Comparison of ENCODE assay signal across 23 cellular contexts in the genomic region with DNA sequence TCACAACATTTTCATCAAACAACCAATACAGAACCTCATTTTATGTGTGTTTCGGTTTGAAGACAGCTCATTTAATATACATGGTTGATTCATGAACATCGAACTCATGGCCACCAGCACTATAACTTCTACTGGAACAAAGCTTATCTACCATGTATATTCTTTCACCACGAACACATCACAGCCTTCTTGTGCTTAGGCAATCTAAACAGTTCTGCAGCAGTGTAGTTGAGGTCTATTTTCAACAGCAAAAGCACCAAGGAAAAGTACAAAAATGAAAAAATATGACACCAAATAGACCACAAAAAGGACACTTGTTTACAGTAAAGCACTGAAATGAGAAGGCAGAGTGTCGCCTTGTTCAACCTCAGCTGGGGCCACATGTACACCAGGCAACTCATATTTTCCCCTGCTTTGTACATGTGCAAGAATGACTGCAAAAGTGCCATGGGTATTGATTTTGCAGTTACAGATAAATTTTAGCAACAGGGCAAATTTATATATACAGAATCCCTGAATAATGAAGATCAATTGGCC. TPM values are rescaled to one million over a fixed set of nuclear protein-coding genes. Genes with fewer than 3 reads are reported as not detected.
DNase-seq lines count a peak whose midpoint lies in the region; ATAC-seq, FAIRE-seq and TF ChIP-seq lines count a peak whose summit lies in the region.
"Had no signal": no experiment of that assay in that cellular context is flagged by ENCODE, and none has a peak within 500 bp of the region (broad histone marks: within the 10 kb centered on the region; RNA-seq: fewer than 3 reads in every experiment).

No MANE protein-coding gene starts in this region.

- H3K9ac ChIP-seq in K562 (ENCODE audit: insufficient read depth in 1 of 2, low read depth in 2 of 2, low read length in 2 of 2), result no peak overlapping the region

- no peak for ATAC-seq in activated CD8-positive, alpha-beta T cell treated with anti-CD3 and anti-CD28 coated beads for 36 hours
- ATAC-seq in activated CD8-positive, alpha-beta T cell treated with anti-CD3 and anti-CD28 coated beads, Interleukin-2, amount 10 ng/mL, durations not matched to agents 7 days and 5 days, result no peak
- ATAC-seq in K562 (no peak), HG02885 (IDR thresholded peaks at IDR 0.05; ENCODE audit: poor library complexity, unreplicated experiment) (no peak), aorta (ENCODE audit: low FRiP score) (no peak)
- peak; percentile 87 for ATAC-seq in stimulated activated effector memory CD8-positive, alpha-beta T cell treated with anti-CD3 and anti-CD28 coated beads, Interleukin-12 subunit alpha, Interleukin-12 subunit beta, amount 100 ng/mL, for 72 hours
- ATAC-seq: GM12878, HepG2 had no signal

- TF ChIP-seq POLR2A in K562 (conservative IDR thresholded peaks at IDR 0.05), result no peak

- no peaks in the 10 kb centered on the region for H3K9me1 ChIP-seq in K562 (ENCODE audit: control insufficient read depth, insufficient read depth, low read length)

- CTCF ChIA-PET in activated CD8-positive, alpha-beta T cell treated with anti-CD3 and anti-CD28 coated beads for 36 hours (lab: Charles Lee), result interaction anchor here (0.7 to 2.7 kb wide), 3 partner anchors 10 to 48 kb away, joined by 3 to 6 read pairs (median 5); no protein-coding TSS in a partner anchor
- CTCF ChIA-PET in activated CD8-positive, alpha-beta T cell treated with anti-CD3 and anti-CD28 coated beads, Interleukin-2, amount 10 ng/mL, durations not matched to agents 7 days and 5 days (lab: Charles Lee), result interaction anchor here (0.6 to 0.7 kb wide), 2 partner anchors 48 to 88 kb away, joined by 3 to 4 read pairs; no protein-coding TSS in a partner anchor
- CTCF ChIA-PET in K562 (lab: Yijun Ruan, JAX; ENCODE audit: low intra/inter-chr PET ratio), result no interaction called here

- H2AFZ ChIP-seq in K562 (ENCODE audit: low read depth, low read length), result no peak overlapping the region

- H3K9me3 Mint-ChIP-seq in activated CD8-positive, alpha-beta T cell treated with anti-CD3 and anti-CD28 coated beads for 36 hours, result peaks cover 2% of the 10 kb centered on the region
- H3K9me3 Mint-ChIP-seq in activated CD8-positive, alpha-beta T cell treated with anti-CD3 and anti-CD28 coated beads, Interleukin-2, amount 10 ng/mL, durations not matched to agents 7 days and 5 days (ENCODE audit: insufficient read depth), result no peaks in the 10 kb centered on the region
- H3K9me3 Mint-ChIP-seq in activated T-helper 1 cell treated with anti-CD3 and anti-CD28 coated beads, Interleukin-12 subunit alpha, Interleukin-12 subunit beta, Interleukin-2, Interleukin-4 antibody, amounts not matched to agents 30 ng/mL and 10 ng/mL and 1 ng/mL, durations not matched to agents 14 hours and 24 hours and 36 hours, result peaks cover 6% of the 10 kb centered on the region
- H3K9me3 Mint-ChIP-seq in stimulated activated effector memory CD8-positive, alpha-beta T cell treated with anti-CD3 and anti-CD28 coated beads, Interleukin-12 subunit alpha, Interleukin-12 subunit beta, amount 100 ng/mL, for 72 hours, result no peaks in the 10 kb centered on the region
- H3K9me3 Mint-ChIP-seq: CD4-positive, CD25-positive, alpha-beta regulatory T cell had no signal

- peaks cover 10% of the 10 kb centered on the region for H3K4me1 Mint-ChIP-seq in activated CD8-positive, alpha-beta T cell treated with anti-CD3 and anti-CD28 coated beads for 36 hours (ENCODE audit: low read depth)
- H3K4me1 Mint-ChIP-seq in activated CD8-positive, alpha-beta T cell treated with anti-CD3 and anti-CD28 coated beads, Interleukin-2, amount 10 ng/mL, durations not matched to agents 7 days and 5 days (ENCODE audit: low read depth), result no peaks in the 10 kb centered on the region
- no peaks in the 10 kb centered on the region for H3K4me1 Mint-ChIP-seq in activated T-helper 1 cell treated with anti-CD3 and anti-CD28 coated beads, Interleukin-12 subunit alpha, Interleukin-12 subunit beta, Interleukin-2, Interleukin-4 antibody, amounts not matched to agents 30 ng/mL and 10 ng/mL and 1 ng/mL, durations not matched to agents 14 hours and 24 hours and 36 hours (ENCODE audit: low read depth)
- no peaks in the 10 kb centered on the region for H3K4me1 Mint-ChIP-seq in stimulated activated effector memory CD8-positive, alpha-beta T cell treated with anti-CD3 and anti-CD28 coated beads, Interleukin-12 subunit alpha, Interleukin-12 subunit beta, amount 100 ng/mL, for 72 hours
- H3K4me1 Mint-ChIP-seq: CD4-positive, CD25-positive, alpha-beta regulatory T cell had no signal

- no peaks in the 10 kb centered on the region for H4K20me1 ChIP-seq in K562 (replicated peaks; ENCODE audit: control insufficient read depth, insufficient read depth, low read length)

- in situ Hi-C loops in K562 (cut with MboI), result no loop called here

- POLR2A ChIA-PET in activated CD8-positive, alpha-beta T cell treated with anti-CD3 and anti-CD28 coated beads for 36 hours (lab: Charles Lee), result interaction anchor here (0.8 kb wide), 1 partner anchor 9 kb away, joined by 4 read pairs; no protein-coding TSS in a partner anchor
- POLR2A ChIA-PET in activated CD8-positive, alpha-beta T cell treated with anti-CD3 and anti-CD28 coated beads, Interleukin-2, amount 10 ng/mL, durations not matched to agents 7 days and 5 days (lab: Charles Lee), result no interaction called here
- POLR2A ChIA-PET in K562 (lab: Yijun Ruan, JAX), result interaction anchor here (0.7 to 1.7 kb wide), 3 partner anchors 9 to 21 kb away, joined by 3 to 8 read pairs (median 4); no protein-coding TSS in a partner anchor

- no peak overlapping the region for H3K4me3 Mint-ChIP-seq in activated CD8-positive, alpha-beta T cell treated with anti-CD3 and anti-CD28 coated beads for 36 hours
- no peak overlapping the region for H3K4me3 Mint-ChIP-seq in activated CD8-positive, alpha-beta T cell treated with anti-CD3 and anti-CD28 coated beads, Interleukin-2, amount 10 ng/mL, durations not matched to agents 7 days and 5 days
- no peak overlapping the region for H3K4me3 Mint-ChIP-seq in activated T-helper 1 cell treated with anti-CD3 and anti-CD28 coated beads, Interleukin-12 subunit alpha, Interleukin-12 subunit beta, Interleukin-2, Interleukin-4 antibody, amounts not matched to agents 30 ng/mL and 10 ng/mL and 1 ng/mL, durations not matched to agents 14 hours and 24 hours and 36 hours
- no peak overlapping the region for H3K4me3 Mint-ChIP-seq in stimulated activated effector memory CD8-positive, alpha-beta T cell treated with anti-CD3 and anti-CD28 coated beads, Interleukin-12 subunit alpha, Interleukin-12 subunit beta, amount 100 ng/mL, for 72 hours
- H3K4me3 Mint-ChIP-seq: CD4-positive, CD25-positive, alpha-beta regulatory T cell; CD8-positive, alpha-beta memory T cell; H9 had no signal

- no peaks in the 10 kb centered on the region for H3K36me3 ChIP-seq in K562 (ENCODE audit: control insufficient read depth, insufficient read depth, low read length)
- H3K36me3 ChIP-seq in aorta (ENCODE audit: control insufficient read depth in 1 of 2, insufficient read depth in 2 of 2, low read length in 1 of 2), result no peaks in the 10 kb centered on the region
- H3K36me3 ChIP-seq: BE2C had no signal

- TF ChIP-seq RAD21 in K562 (CRISPR knock-in tag; conservative IDR thresholded peaks at IDR 0.05 in 1 of 2, IDR thresholded peaks at IDR 0.05 in 1 of 2), result no peak

- no peaks in the 10 kb centered on the region for H3K36me3 Mint-ChIP-seq in activated CD8-positive, alpha-beta T cell treated with anti-CD3 and anti-CD28 coated beads for 36 hours (ENCODE audit: low read depth)
- H3K36me3 Mint-ChIP-seq in activated CD8-positive, alpha-beta T cell treated with anti-CD3 and anti-CD28 coated beads, Interleukin-2, amount 10 ng/mL, durations not matched to agents 7 days and 5 days (ENCODE audit: low read depth), result no peaks in the 10 kb centered on the region
- no peaks in the 10 kb centered on the region for H3K36me3 Mint-ChIP-seq in activated T-helper 1 cell treated with anti-CD3 and anti-CD28 coated beads, Interleukin-12 subunit alpha, Interleukin-12 subunit beta, Interleukin-2, Interleukin-4 antibody, amounts not matched to agents 30 ng/mL and 10 ng/mL and 1 ng/mL, durations not matched to agents 14 hours and 24 hours and 36 hours (ENCODE audit: low read depth)
- H3K36me3 Mint-ChIP-seq in stimulated activated effector memory CD8-positive, alpha-beta T cell treated with anti-CD3 and anti-CD28 coated beads, Interleukin-12 subunit alpha, Interleukin-12 subunit beta, amount 100 ng/mL, for 72 hours, result no peaks in the 10 kb centered on the region
- H3K36me3 Mint-ChIP-seq: CD4-positive, CD25-positive, alpha-beta regulatory T cell; CD8-positive, alpha-beta memory T cell had no signal

- H3K4me1 ChIP-seq in K562 (replicated peaks in 1 of 2; ENCODE audit: control insufficient read depth in 2 of 2, insufficient read depth in 2 of 2, low read length in 2 of 2), result no peaks in the 10 kb centered on the region
- no peaks in the 10 kb centered on the region for H3K4me1 ChIP-seq in aorta (ENCODE audit: control insufficient read depth in 1 of 2, insufficient read depth in 2 of 2, low read length in 2 of 2)
- H3K4me1 ChIP-seq: BE2C had no signal

- no peaks in the 10 kb centered on the region for H3K79me2 ChIP-seq in K562 (ENCODE audit: control insufficient read depth, insufficient read depth, low read length)

- no TSS peak for BruUV-seq in K562 (replicated peaks; lab: Mats Ljungman, UMichigan)

- WGBS in K562 (ENCODE audit: insufficient coverage, low coverage, missing lambda C conversion rate), result 3% methylated on average over 4 of the region's 4 CpGs
- WGBS in aorta, 2 donors, result 89 to 90% methylated on average over 4 of the region's 4 CpGs

- H3K27me3 ChIP-seq in K562 (ENCODE audit: control insufficient read depth in 2 of 2, insufficient read depth in 2 of 2, low read length in 2 of 2) (peaks cover 34 to 57% of the 10 kb centered on the region in 2 experiments), aorta (ENCODE audit: control insufficient read depth in 1 of 2, insufficient read depth in 2 of 2, low read length in 1 of 2) (peaks cover 0 to 3% of the 10 kb centered on the region in 2 donors)

- DNase-seq in activated CD8-positive, alpha-beta T cell treated with anti-CD3 and anti-CD28 coated beads for 36 hours, result peak; percentile 10
- no peak for DNase-seq in activated CD8-positive, alpha-beta T cell treated with anti-CD3 and anti-CD28 coated beads, Interleukin-2, amount 10 ng/mL, durations not matched to agents 7 days and 5 days
- no peak for DNase-seq in activated T-helper 1 cell treated with anti-CD3 and anti-CD28 coated beads, Interleukin-12 subunit alpha, Interleukin-12 subunit beta, Interleukin-2, Interleukin-4 antibody, amounts not matched to agents 30 ng/mL and 10 ng/mL and 1 ng/mL, durations not matched to agents 14 hours and 24 hours and 36 hours (ENCODE audit: low spot score)
- DNase-seq in K562 (ENCODE audit: extremely low read depth in 1 of 4, low spot score in 3 of 4), result no peak
- no peak for DNase-seq in stimulated activated effector memory CD8-positive, alpha-beta T cell treated with anti-CD3 and anti-CD28 coated beads, Interleukin-12 subunit alpha, Interleukin-12 subunit beta, amount 100 ng/mL, for 72 hours (ENCODE audit: low spot score in 2 of 2)
- no peak for DNase-seq in aorta
- DNase-seq: ACHN; BE2C; C1 segment of cervical spinal cord; CD4-positive, CD25-positive, alpha-beta regulatory T cell; CD8-positive, alpha-beta memory T cell; COR-L47; DMS 273 treated with DMSO at 0.1 percent for 48 hours; DMS53; DND-41; EL; GOT3; H9 had no signal

- no peaks in the 10 kb centered on the region for H3K27me3 Mint-ChIP-seq in activated CD8-positive, alpha-beta T cell treated with anti-CD3 and anti-CD28 coated beads for 36 hours
- H3K27me3 Mint-ChIP-seq in activated CD8-positive, alpha-beta T cell treated with anti-CD3 and anti-CD28 coated beads, Interleukin-2, amount 10 ng/mL, durations not matched to agents 7 days and 5 days (ENCODE audit: low read depth), result peaks cover 11% of the 10 kb centered on the region
- peaks cover 15% of the 10 kb centered on the region for H3K27me3 Mint-ChIP-seq in activated T-helper 1 cell treated with anti-CD3 and anti-CD28 coated beads, Interleukin-12 subunit alpha, Interleukin-12 subunit beta, Interleukin-2, Interleukin-4 antibody, amounts not matched to agents 30 ng/mL and 10 ng/mL and 1 ng/mL, durations not matched to agents 14 hours and 24 hours and 36 hours (ENCODE audit: insufficient read depth)

- H3K9me3 ChIP-seq in K562 (replicated peaks; ENCODE audit: control insufficient read depth, insufficient read depth, low read depth, low read length) (no peaks in the 10 kb centered on the region), aorta (ENCODE audit: control insufficient read depth, low read length) (peaks cover 2% of the 10 kb centered on the region)
- H3K9me3 ChIP-seq: BE2C had no signal

- H3K4me2 ChIP-seq in K562 (ENCODE audit: insufficient read depth, low read length), result no peak overlapping the region

- no peak for TF ChIP-seq EP300 in K562 (IDR thresholded peaks at IDR 0.05; ENCODE audit: low read length)

- intact Hi-C loops in activated CD8-positive, alpha-beta T cell treated with anti-CD3 and anti-CD28 coated beads for 36 hours (cut with micrococcal nuclease), result no loop called here
- intact Hi-C loops in activated T-helper 1 cell treated with anti-CD3 and anti-CD28 coated beads, Interleukin-12 subunit alpha, Interleukin-12 subunit beta, Interleukin-2, Interleukin-4 antibody, amounts not matched to agents 30 ng/mL and 10 ng/mL and 1 ng/mL, durations not matched to agents 14 hours and 24 hours and 36 hours (cut with micrococcal nuclease), result loop anchor here (1.0 to 5.0 kb wide), 4 partner anchors 8 to 103 kb away; a partner anchor contains a TSS
- intact Hi-C loops in K562 (cut with micrococcal nuclease) (no loop called here), aorta (cut with DNase I) (no loop called here)

- peak; percentile 51 for FAIRE-seq in K562 (lab: Jason Lieb, UNC)
- FAIRE-seq: A204.1, GM12878, HepG2 had no signal

- no peak overlapping the region for H3K27ac ChIP-seq in K562 (ENCODE audit: extremely low read depth, low read depth, low read length)
- H3K27ac ChIP-seq in aorta (ENCODE audit: low read depth in 1 of 2, low read length in 2 of 2), result no peak overlapping the region

- no peak overlapping the region for H3K4me3 ChIP-seq in K562
- H3K4me3 ChIP-seq in aorta (ENCODE audit: low read length in 2 of 2), result no peak overlapping the region
- H3K4me3 ChIP-seq: GM12878 had no signal

- no peak overlapping the region for H3K27ac Mint-ChIP-seq in activated CD8-positive, alpha-beta T cell treated with anti-CD3 and anti-CD28 coated beads for 36 hours
- no peak overlapping the region for H3K27ac Mint-ChIP-seq in activated CD8-positive, alpha-beta T cell treated with anti-CD3 and anti-CD28 coated beads, Interleukin-2, amount 10 ng/mL, durations not matched to agents 7 days and 5 days
- peak overlapping the region; percentile 62 for H3K27ac Mint-ChIP-seq in activated T-helper 1 cell treated with anti-CD3 and anti-CD28 coated beads, Interleukin-12 subunit alpha, Interleukin-12 subunit beta, Interleukin-2, Interleukin-4 antibody, amounts not matched to agents 30 ng/mL and 10 ng/mL and 1 ng/mL, durations not matched to agents 14 hours and 24 hours and 36 hours
- peak overlapping the region; percentile 12 for H3K27ac Mint-ChIP-seq in stimulated activated effector memory CD8-positive, alpha-beta T cell treated with anti-CD3 and anti-CD28 coated beads, Interleukin-12 subunit alpha, Interleukin-12 subunit beta, amount 100 ng/mL, for 72 hours
- H3K27ac Mint-ChIP-seq: CD4-positive, CD25-positive, alpha-beta regulatory T cell; CD8-positive, alpha-beta memory T cell; H9 had no signal

- TF ChIP-seq CTCF in activated CD8-positive, alpha-beta T cell treated with anti-CD3 and anti-CD28 coated beads for 36 hours (IDR thresholded peaks at IDR 0.05), result no peak
- TF ChIP-seq CTCF in K562 (IDR thresholded peaks at IDR 0.05 in 2 of 3, conservative IDR thresholded peaks at IDR 0.05 in 1 of 3; ENCODE audit: insufficient read depth in 2 of 3, low read depth in 1 of 3, low read length in 3 of 3), result no peak

RNA-seq across cellular contexts. Expression of a gene that starts 25.8 kb away (rescaled TPM):
- 10 to 100 TPM; 25.0 to 25.9 TPM for total RNA-seq in activated CD8-positive, alpha-beta T cell treated with anti-CD3 and anti-CD28 coated beads for 36 hours
- total RNA-seq in activated CD8-positive, alpha-beta T cell treated with anti-CD3 and anti-CD28 coated beads, Interleukin-2, amount 10 ng/mL, durations not matched to agents 7 days and 5 days, result 10 to 100 TPM; 12.0 TPM
- total RNA-seq in activated T-helper 1 cell treated with anti-CD3 and anti-CD28 coated beads, Interleukin-12 subunit alpha, Interleukin-12 subunit beta, Interleukin-2, Interleukin-4 antibody, amounts not matched to agents 30 ng/mL and 10 ng/mL and 1 ng/mL, durations not matched to agents 14 hours and 24 hours and 36 hours, result 36.7 and 38.7 TPM in 2 replicates
- 39.4 and 105 TPM in 2 replicates for total RNA-seq in K562 (2011; cell fraction: chromatin; rRNA removed; ENCODE audit: low replicate concordance)
- 101 and 127 TPM in 2 replicates for total RNA-seq in K562 (2011; cell fraction: nucleolus; rRNA removed)
- total RNA-seq in K562 (2011; cell fraction: nucleoplasm; rRNA removed), result 65.7 and 73.6 TPM in 2 replicates
- total RNA-seq in K562 (2014; rRNA removed), result 35.5 and 38.0 TPM in 2 replicates
- 12.7 and 15.0 TPM in 2 replicates for total RNA-seq in K562 (2014; rRNA removed; fragmentation: Illumina TruSeq; extraction: Trizol)
- 26.1 and 27.1 TPM in 2 replicates for total RNA-seq in K562 (2015; rRNA removed; fragmentation: Illumina TruSeq; extraction: Trizol)
- total RNA-seq in K562 (2021), result 41.6 and 45.8 TPM in 2 replicates
- polyA plus RNA-seq in K562 (2011; rRNA removed), result 17.5 and 24.6 TPM in 2 replicates
- 21.1 and 29.2 TPM in 2 replicates for polyA plus RNA-seq in K562 (2011; cell fraction: cytosol; rRNA removed)
- polyA plus RNA-seq in K562 (2011; cell fraction: nucleus; rRNA removed), result 43.7 and 67.2 TPM in 2 replicates
- 31.4 and 32.9 TPM in 2 replicates for polyA plus RNA-seq in K562 (2012)
- polyA plus RNA-seq in K562 (2014; fragmentation: Illumina TruSeq; extraction: Trizol), result 25.8 and 31.8 TPM in 2 replicates
- polyA plus RNA-seq in K562 (2014; fragmentation: Nextera tagmentation; extraction: Ambion mirVana), result 1 to 10 TPM; 1.5 to 1.9 TPM
- polyA plus RNA-seq in K562 (2014; rRNA removed), result 25.6 and 31.5 TPM in 2 replicates
- polyA minus RNA-seq in K562 (2011; rRNA and poly(A)+ RNA removed), result 19.7 and 25.9 TPM in 2 replicates
- 29.4 and 31.6 TPM in 2 replicates for polyA minus RNA-seq in K562 (2011; cell fraction: cytosol; rRNA and poly(A)+ RNA removed)
- 22.3 and 24.7 TPM in 2 replicates for polyA minus RNA-seq in K562 (2011; cell fraction: nucleus; rRNA and poly(A)+ RNA removed)
- 1 to 10 TPM; 1.2 to 5.2 TPM for total RNA-seq in aorta
- polyA plus RNA-seq in aorta, result 1 to 10 TPM in 1 of 2 donors, not detected in 1; 3.9 TPM
- total RNA-seq: G401 had no signal
- polyA plus RNA-seq: HepG2 had no signal

RNA-seq across cellular contexts. Expression of a gene that starts 59.2 kb away (rescaled TPM):
- total RNA-seq in activated CD8-positive, alpha-beta T cell treated with anti-CD3 and anti-CD28 coated beads for 36 hours, result not detected
- total RNA-seq in activated CD8-positive, alpha-beta T cell treated with anti-CD3 and anti-CD28 coated beads, Interleukin-2, amount 10 ng/mL, durations not matched to agents 7 days and 5 days, result not detected
- not detected in 2 replicates for total RNA-seq in activated T-helper 1 cell treated with anti-CD3 and anti-CD28 coated beads, Interleukin-12 subunit alpha, Interleukin-12 subunit beta, Interleukin-2, Interleukin-4 antibody, amounts not matched to agents 30 ng/mL and 10 ng/mL and 1 ng/mL, durations not matched to agents 14 hours and 24 hours and 36 hours
- total RNA-seq in K562 (2011; cell fraction: chromatin; rRNA removed; ENCODE audit: low replicate concordance), result not detected in 2 replicates
- total RNA-seq in K562 (2011; cell fraction: nucleolus; rRNA removed), result not detected in 2 replicates
- not detected in 2 replicates for total RNA-seq in K562 (2011; cell fraction: nucleoplasm; rRNA removed)
- total RNA-seq in K562 (2014; rRNA removed) (not detected in 2 replicates), K562 (2014; rRNA removed; fragmentation: Illumina TruSeq; extraction: Trizol) (not detected in 2 replicates), K562 (2015; rRNA removed; fragmentation: Illumina TruSeq; extraction: Trizol) (not detected in 2 replicates), K562 (2021) (not detected in 2 replicates), aorta (10 to 100 TPM in 1 of 2 donors, 1 to 10 TPM in 1; 1.6 to 10.4 TPM)
- polyA plus RNA-seq in K562 (2011; rRNA removed) (not detected in 2 replicates), K562 (2014; fragmentation: Illumina TruSeq; extraction: Trizol) (not detected in 2 replicates), K562 (2014; fragmentation: Nextera tagmentation; extraction: Ambion mirVana) (not detected), K562 (2014; rRNA removed) (not detected in 2 replicates), aorta (10 to 100 TPM in 1 of 2 donors, 1 to 10 TPM in 1; 3.0 to 12.8 TPM)
- polyA plus RNA-seq in K562 (2011; cell fraction: cytosol; rRNA removed), result not detected in 2 replicates
- polyA plus RNA-seq in K562 (2011; cell fraction: nucleus; rRNA removed), result not detected in 2 replicates
- not detected in 2 replicates for polyA plus RNA-seq in K562 (2012)
- polyA minus RNA-seq in K562 (2011; rRNA and poly(A)+ RNA removed), result not detected in 2 replicates
- not detected in 2 replicates for polyA minus RNA-seq in K562 (2011; cell fraction: cytosol; rRNA and poly(A)+ RNA removed)
- not detected in 2 replicates for polyA minus RNA-seq in K562 (2011; cell fraction: nucleus; rRNA and poly(A)+ RNA removed)
- total RNA-seq: CD4-positive, CD25-positive, alpha-beta regulatory T cell; CD8-positive, alpha-beta memory T cell; G401; GM12878; HepG2 had no signal
- polyA plus RNA-seq: CD4-positive, CD25-positive, alpha-beta regulatory T cell; CD8-positive, alpha-beta memory T cell; GM12878; HepG2 had no signal

Comparison
In these comparisons a context has a peak if more than half of its experiments do, and no peak if none do; other contexts are left out.
1. H3K27ac Mint-ChIP-seq: peak in activated T-helper 1 cell treated with anti-CD3 and anti-CD28 coated beads, Interleukin-12 subunit alpha, Interleukin-12 subunit beta, Interleukin-2, Interleukin-4 antibody, amounts not matched to agents 30 ng/mL and 10 ng/mL and 1 ng/mL, durations not matched to agents 14 hours and 24 hours and 36 hours (single experiment) and stimulated activated effector memory CD8-positive, alpha-beta T cell treated with anti-CD3 and anti-CD28 coated beads, Interleukin-12 subunit alpha, Interleukin-12 subunit beta, amount 100 ng/mL, for 72 hours (single experiment); none in activated CD8-positive, alpha-beta T cell treated with anti-CD3 and anti-CD28 coated beads for 36 hours (single experiment) and activated CD8-positive, alpha-beta T cell treated with anti-CD3 and anti-CD28 coated beads, Interleukin-2, amount 10 ng/mL, durations not matched to agents 7 days and 5 days (single experiment).